ENCODE assay signal across 8 cellular contexts in genomic region chr21:37338671-37339526, GRCh38. TPM values are rescaled to one million over a fixed set of nuclear protein-coding genes. Genes with fewer than 3 reads are reported as not detected.
DNase-seq lines count a peak whose midpoint lies in the region; ATAC-seq, FAIRE-seq and TF ChIP-seq lines count a peak whose summit lies in the region.

No MANE protein-coding gene starts in this region.

- 11% methylated on average over 11 of the region's 11 CpGs for WGBS in mesenchymal stem cell

- no peak overlapping the region for H2BK15ac ChIP-seq in mesenchymal stem cell (ENCODE audit: low read depth, poor library complexity, severe bottlenecking)

- H3K23ac ChIP-seq in mesenchymal stem cell (ENCODE audit: low read length in 2 of 2): no peak overlapping the region

- DNase-seq in HT1080 (ENCODE audit: low read depth) (peak; percentile 80), bronchial epithelial cell (ENCODE audit: low read depth) (peak; percentile 97), mesenchymal stem cell (peak; percentile 92), NAMALWA (ENCODE audit: low spot score) (no peak), RPMI8226 (no peak)
- no peak for DNase-seq in activated naive CD4-positive, alpha-beta T cell treated with anti-CD3 and anti-CD28 coated beads, Interleukin-2, amount 50 U/mL, for 72 hours (ENCODE audit: low spot score in 2 of 2)

- H3K79me2 ChIP-seq in ACC112 (ENCODE audit: control insufficient read depth, insufficient read depth, low read length, unreplicated experiment): no peaks in the 10 kb centered on the region

- H3K4me1 ChIP-seq in ACC112 (ENCODE audit: control insufficient read depth, insufficient read depth, low read length, unreplicated experiment) (peaks cover 19% of the 10 kb centered on the region), mesenchymal stem cell (ENCODE audit: control insufficient read depth, insufficient read depth, low read depth, low read length) (peaks cover 5% of the 10 kb centered on the region)

- peaks cover 0 to 5% of the 10 kb centered on the region in 2 donors for H3K36me3 Mint-ChIP-seq in activated naive CD4-positive, alpha-beta T cell treated with anti-CD3 and anti-CD28 coated beads, Interleukin-2, amount 50 U/mL, for 72 hours

- peak overlapping the region in 1 of 2 experiments; percentile 68 for H2BK12ac ChIP-seq in mesenchymal stem cell (ENCODE audit: low read length in 2 of 2)

- H3K14ac ChIP-seq in mesenchymal stem cell (ENCODE audit: low read length in 2 of 2): no peak overlapping the region

- H2BK120ac ChIP-seq in mesenchymal stem cell (ENCODE audit: low read depth, low read length): no peak overlapping the region

- H4K91ac ChIP-seq in mesenchymal stem cell (ENCODE audit: low read length): no peak overlapping the region

- no peak overlapping the region for H2AK5ac ChIP-seq in mesenchymal stem cell (ENCODE audit: low read length, severe bottlenecking)

- no peak for FAIRE-seq in bronchial epithelial cell (lab: Jason Lieb, UNC)

- peak overlapping the region; percentile 24 for H2AFZ ChIP-seq in ACC112 (ENCODE audit: low read length, unreplicated experiment)
- H2AFZ ChIP-seq in mesenchymal stem cell (ENCODE audit: low read depth, low read length): no peak overlapping the region

- H3K36me3 ChIP-seq in ACC112 (ENCODE audit: insufficient read depth, low read length) (no peaks in the 10 kb centered on the region), bronchial epithelial cell (ENCODE audit: control insufficient read depth, insufficient read depth, low read length) (no peaks in the 10 kb centered on the region), mesenchymal stem cell (ENCODE audit: control insufficient read depth in 1 of 2, insufficient read depth in 2 of 2, low read depth in 1 of 2, low read length in 2 of 2) (no peaks in the 10 kb centered on the region)

- peak overlapping the region; percentile 37 for H3K4me3 ChIP-seq in ACC112 (ENCODE audit: low read depth, low read length)
- H3K4me3 ChIP-seq in bronchial epithelial cell (ENCODE audit: low read depth, low read length): no peak overlapping the region
- H3K4me3 ChIP-seq in mesenchymal stem cell (ENCODE audit: insufficient read depth in 1 of 2, low read depth in 1 of 2, low read length in 2 of 2): peak overlapping the region in 1 of 2 experiments; percentile 46

- H3K79me1 ChIP-seq in mesenchymal stem cell (replicated peaks; ENCODE audit: low read length, poor library complexity, severe bottlenecking): no peaks in the 10 kb centered on the region

- H3K18ac ChIP-seq in mesenchymal stem cell (ENCODE audit: low read depth in 1 of 2, low read length in 2 of 2): no peak overlapping the region

- peaks cover under 1% of the 10 kb centered on the region for H3K9me3 ChIP-seq in mesenchymal stem cell (ENCODE audit: control insufficient read depth, low read length)

- H3K27ac Mint-ChIP-seq in activated naive CD4-positive, alpha-beta T cell treated with anti-CD3 and anti-CD28 coated beads, Interleukin-2, amount 50 U/mL, for 72 hours: no peak overlapping the region

- ATAC-seq in activated naive CD4-positive, alpha-beta T cell treated with anti-CD3 and anti-CD28 coated beads, Interleukin-2, amount 50 U/mL, for 72 hours: no peak
- ATAC-seq in GM18858 (IDR thresholded peaks at IDR 0.05; ENCODE audit: unreplicated experiment): no peak

- peak overlapping the region; percentile 48 for H2BK5ac ChIP-seq in mesenchymal stem cell (ENCODE audit: low read depth, low read length, poor library complexity, severe bottlenecking)

- H4K8ac ChIP-seq in mesenchymal stem cell (ENCODE audit: low read length): peak overlapping the region; percentile 45

- no peak overlapping the region for H3K4me2 ChIP-seq in mesenchymal stem cell (ENCODE audit: low read length, poor library complexity, severe bottlenecking)

- no peak overlapping the region for H3K4ac ChIP-seq in mesenchymal stem cell (ENCODE audit: low read depth in 1 of 2, low read length in 2 of 2)

- H3K27me3 ChIP-seq in ACC112 (ENCODE audit: insufficient read depth, low read length): no peaks in the 10 kb centered on the region
- H3K27me3 ChIP-seq in bronchial epithelial cell (ENCODE audit: control insufficient read depth, insufficient read depth, low read length): no peaks in the 10 kb centered on the region
- no peaks in the 10 kb centered on the region for H3K27me3 ChIP-seq in mesenchymal stem cell (ENCODE audit: control insufficient read depth in 1 of 2, insufficient read depth in 1 of 2, low read length in 2 of 2)

- peak overlapping the region; percentile 78 for H3K9ac ChIP-seq in mesenchymal stem cell (ENCODE audit: low read length)

- H3K9me3 Mint-ChIP-seq in activated naive CD4-positive, alpha-beta T cell treated with anti-CD3 and anti-CD28 coated beads, Interleukin-2, amount 50 U/mL, for 72 hours: peaks cover 3 to 9% of the 10 kb centered on the region in 2 donors

- no peak for TF ChIP-seq CTCF in bronchial epithelial cell (IDR thresholded peaks at IDR 0.05; ENCODE audit: insufficient read depth, low read length, severe bottlenecking)

- peak overlapping the region; percentile 91 for H3K27ac ChIP-seq in ACC112 (ENCODE audit: low read depth, low read length)
- peak overlapping the region; percentile 55 for H3K27ac ChIP-seq in mesenchymal stem cell (ENCODE audit: low read length, poor library complexity, severe bottlenecking)

RNA-seq across cellular contexts. Expression of gene DYRK1A, which starts 27.7 kb away (rescaled TPM):
- total RNA-seq in HT1080 (2014; rRNA removed; shearing (Covaris generic)): 23.9 and 31.5 TPM in 2 replicates
- polyA plus RNA-seq in HT1080 (2015; cell fraction: cytosol; rRNA removed): 16.6 and 21.0 TPM in 2 replicates
- 38.1 and 43.1 TPM in 2 replicates for polyA plus RNA-seq in HT1080 (2015; cell fraction: nucleus; rRNA removed)
- 47.4 and 51.1 TPM in 2 replicates for total RNA-seq in bronchial epithelial cell
- polyA plus RNA-seq in mesenchymal stem cell (2013, experiment 1 of 2): 19.3 TPM
- polyA plus RNA-seq in mesenchymal stem cell (2013, experiment 2 of 2): 19.3 TPM
- 10 to 100 TPM; 65.5 to 87.9 TPM for total RNA-seq in activated naive CD4-positive, alpha-beta T cell treated with anti-CD3 and anti-CD28 coated beads, Interleukin-2, amount 50 U/mL, for 72 hours

Comparison
In these comparisons a context has a peak if more than half of its experiments do, and no peak if none do; other contexts are left out.
1. DNase-seq: peak in HT1080 (single experiment), bronchial epithelial cell (single experiment) and mesenchymal stem cell (single experiment); none in NAMALWA (single experiment), activated naive CD4-positive, alpha-beta T cell treated with anti-CD3 and anti-CD28 coated beads, Interleukin-2, amount 50 U/mL, for 72 hours (0 of 2) and RPMI8226 (single experiment).